8 cellular contexts compared by ENCODE assay signal in the genomic region with DNA sequence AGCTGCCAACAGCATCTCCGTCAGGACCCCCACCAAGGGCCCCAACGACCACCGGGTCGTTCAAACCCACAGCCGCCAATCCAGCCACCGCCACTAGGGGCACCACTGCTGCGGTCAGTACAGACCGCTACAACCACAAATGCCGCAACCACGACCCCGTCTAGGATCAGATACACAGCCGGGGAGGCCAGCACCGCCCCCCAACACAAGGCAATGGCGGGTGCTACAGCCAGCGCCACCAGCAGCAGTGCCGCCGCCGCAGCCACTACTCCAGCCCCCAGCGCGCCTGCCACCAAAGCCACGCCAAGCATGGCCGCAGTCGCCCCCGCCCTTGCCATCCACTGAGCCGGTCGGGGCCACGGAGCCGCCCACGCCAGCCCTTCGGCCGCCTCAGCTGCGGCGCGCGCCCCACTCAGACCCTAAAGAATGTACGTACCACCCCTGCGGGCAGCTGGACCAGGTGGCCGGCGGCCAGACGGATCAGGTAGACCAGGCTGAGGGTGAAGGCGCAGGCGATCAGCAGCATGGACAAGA. TPM values are rescaled to one million over a fixed set of nuclear protein-coding genes. Genes with fewer than 3 reads are reported as not detected.
A peak's percentile ranks its signal among the peaks of the same experiment; 100 is the strongest.
DNase-seq lines count a peak whose midpoint lies in the region; ATAC-seq and TF ChIP-seq lines count a peak whose summit lies in the region.

No MANE protein-coding gene starts in this region.

- no peaks in the 10 kb centered on the region for H4K20me1 ChIP-seq in GM23248 (ENCODE audit: insufficient read depth)
- no peaks in the 10 kb centered on the region for H4K20me1 ChIP-seq in SK-N-SH (ENCODE audit: insufficient read depth)

- POLR2A ChIA-PET in SK-N-SH (lab: Yijun Ruan, JAX), result interaction anchor here (0.9 to 1.8 kb wide), 3 partner anchors 112 to 314 kb away, joined by 3 to 12 read pairs (median 4); partner anchors contain the start of genes ANKIB1, KRIT1 and MTERF1

- H3K4me3 ChIP-seq in GM23248 (peak overlapping the region; percentile 90), SK-N-SH (ENCODE audit: low read depth in 2 of 2, low read length in 1 of 2) (peak overlapping the region; percentile 82 to 99), adipocyte (ENCODE audit: low read length) (peak overlapping the region; percentile 86), upper lobe of right lung (peak overlapping the region; percentile 96)

- peak; percentile 54 for TF ChIP-seq RAD21 in SK-N-SH (IDR thresholded peaks at IDR 0.05; ENCODE audit: low read length)

- TF ChIP-seq CTCF in SK-N-SH (IDR thresholded peaks at IDR 0.05), result peak; percentile 100
- TF ChIP-seq CTCF in upper lobe of right lung (IDR thresholded peaks at IDR 0.05), result peak; percentile 79

- H3F3A ChIP-seq in GM23248 (ENCODE audit: insufficient read depth) (no peaks in the 10 kb centered on the region), SK-N-SH (replicated peaks; ENCODE audit: insufficient read depth) (peaks cover 11% of the 10 kb centered on the region)

- peak overlapping the region; percentile 91 for H3K9ac ChIP-seq in GM23248
- H3K9ac ChIP-seq in SK-N-SH, result peak overlapping the region; percentile 97
- peak overlapping the region; percentile 94 for H3K9ac ChIP-seq in adipocyte (ENCODE audit: low read length)

- no peaks in the 10 kb centered on the region for H3K27me3 ChIP-seq in GM23248 (replicated peaks; ENCODE audit: insufficient read depth)
- no peaks in the 10 kb centered on the region for H3K27me3 ChIP-seq in SK-N-SH (ENCODE audit: insufficient read depth)
- H3K27me3 ChIP-seq in adipocyte (replicated peaks; ENCODE audit: control insufficient read depth, insufficient read depth, low read length), result no peaks in the 10 kb centered on the region
- no peaks in the 10 kb centered on the region for H3K27me3 ChIP-seq in upper lobe of right lung

- intact Hi-C loops in left cardiac atrium (cut with DNase I), result no loop called here
- intact Hi-C loops in posterior vena cava (cut with DNase I), result no loop called here
- intact Hi-C loops in upper lobe of right lung (cut with DNase I), result no loop called here

- 1% methylated on average over 38 to 40 of the region's 42 CpGs for WGBS in GM23248 (ENCODE audit: low coverage in 1 of 2, low lambda C conversion rate in 2 of 2, missing lambda C conversion rate in 2 of 2), 2 experiments
- WGBS in SK-N-SH (ENCODE audit: low lambda C conversion rate), result 5% methylated on average over 11 of the region's 42 CpGs

- peaks cover 45% of the 10 kb centered on the region for H3K79me2 ChIP-seq in GM23248 (ENCODE audit: insufficient read depth)
- H3K79me2 ChIP-seq in SK-N-SH (ENCODE audit: insufficient read depth), result peaks cover 38% of the 10 kb centered on the region

- no peak for TF ChIP-seq EP300 in SK-N-SH (IDR thresholded peaks at IDR 0.05; ENCODE audit: borderline replicate concordance in 1 of 2, low read depth in 1 of 2, low read length in 1 of 2)

- CTCF ChIA-PET in SK-N-SH (lab: Yijun Ruan, JAX), result interaction anchor here (0.6 to 3.9 kb wide), 53 partner anchors 8 to 364 kb away, joined by 3 to 38 read pairs (median 4); partner anchors contain the start of genes ANKIB1, GATAD1, KRIT1 and LRRD1

- H2AFZ ChIP-seq in GM23248 (peak overlapping the region; percentile 98), SK-N-SH (ENCODE audit: low read depth) (peak overlapping the region; percentile 99)

- H3K9me3 ChIP-seq in GM23248 (ENCODE audit: low read depth), result no peaks in the 10 kb centered on the region
- no peaks in the 10 kb centered on the region for H3K9me3 ChIP-seq in KOPT-K1 (ENCODE audit: insufficient read depth, low read length, poor library complexity, severe bottlenecking)
- no peaks in the 10 kb centered on the region for H3K9me3 ChIP-seq in SK-N-SH
- no peaks in the 10 kb centered on the region for H3K9me3 ChIP-seq in adipocyte (ENCODE audit: control insufficient read depth, low read length)
- no peaks in the 10 kb centered on the region for H3K9me3 ChIP-seq in upper lobe of right lung

- ATAC-seq in left cardiac atrium, result peak; percentile 55 to 71
- peak; percentile 66 for ATAC-seq in upper lobe of right lung

- H3K4me2 ChIP-seq in GM23248 (ENCODE audit: unreplicated experiment) (peak overlapping the region; percentile 81), SK-N-SH (peak overlapping the region; percentile 72)

- DNase-seq in EH (ENCODE audit: low read depth), result peak; percentile 64
- DNase-seq in GM23248, result peak; percentile 86
- DNase-seq in SK-N-SH, result peak; percentile 92
- DNase-seq in adipocyte (ENCODE audit: low read depth), result peak; percentile 86
- peak; percentile 78 for DNase-seq in left cardiac atrium
- DNase-seq in posterior vena cava (ENCODE audit: low spot score), result peak; percentile 90
- DNase-seq in upper lobe of right lung, result peak; percentile 87

- H3K27ac ChIP-seq in GM23248 (peak overlapping the region; percentile 84), KOPT-K1 (ENCODE audit: low read depth, low read length, poor library complexity, severe bottlenecking) (peak overlapping the region; percentile 66), SK-N-SH (ENCODE audit: low read depth in 2 of 2, low read length in 1 of 2) (peak overlapping the region; percentile 95 to 98), upper lobe of right lung (peak overlapping the region; percentile 97)

- in situ Hi-C loops in GM23248 (cut with MboI), result no loop called here

- H3K4me1 ChIP-seq in GM23248 (ENCODE audit: insufficient read depth), result peaks cover 14% of the 10 kb centered on the region
- peaks cover 0 to 16% of the 10 kb centered on the region in 2 experiments; a peak in 3 of 4 replicates for H3K4me1 ChIP-seq in SK-N-SH (ENCODE audit: control insufficient read depth in 1 of 2, insufficient read depth in 2 of 2, low read depth in 1 of 2, low read length in 1 of 2)
- H3K4me1 ChIP-seq in adipocyte (ENCODE audit: control insufficient read depth, insufficient read depth, low read length), result peaks cover 25% of the 10 kb centered on the region
- H3K4me1 ChIP-seq in upper lobe of right lung, result peaks cover 19% of the 10 kb centered on the region

- H3K36me3 ChIP-seq in GM23248 (ENCODE audit: low read depth) (peaks cover 11% of the 10 kb centered on the region; the same call in 1 of the 2 replicates), KOPT-K1 (ENCODE audit: insufficient read depth, low read length) (peaks cover 14% of the 10 kb centered on the region; the same call in 1 of the 2 replicates), SK-N-SH (replicated peaks in 1 of 2; ENCODE audit: control insufficient read depth in 1 of 2, insufficient read depth in 2 of 2, low read length in 1 of 2) (peaks cover 16 to 28% of the 10 kb centered on the region in 2 experiments), adipocyte (ENCODE audit: control insufficient read depth, insufficient read depth, low read length, severe bottlenecking) (peaks cover 27% of the 10 kb centered on the region), upper lobe of right lung (peaks cover 18% of the 10 kb centered on the region)

- H3K9me2 ChIP-seq in GM23248 (ENCODE audit: insufficient read depth) (no peaks in the 10 kb centered on the region), SK-N-SH (no peaks in the 10 kb centered on the region)

TF ChIP-seq in SK-N-SH, 30 proteins besides CTCF, POLR2A, EP300 and RAD21 (continues in another document):
- TF ChIP-seq POLR2AphosphoS5 (IDR thresholded peaks at IDR 0.05; ENCODE audit: low read depth, low read length), result no peak
- no peak for TF ChIP-seq NFIC (IDR thresholded peaks at IDR 0.05; ENCODE audit: borderline replicate concordance)
- TF ChIP-seq EZH2phosphoT487 (IDR thresholded peaks at IDR 0.05; ENCODE audit: borderline replicate concordance, low read depth), result no peak
- TF ChIP-seq MEF2A (IDR thresholded peaks at IDR 0.05; ENCODE audit: borderline replicate concordance, low read depth), result no peak
- TF ChIP-seq, protein P1, sequence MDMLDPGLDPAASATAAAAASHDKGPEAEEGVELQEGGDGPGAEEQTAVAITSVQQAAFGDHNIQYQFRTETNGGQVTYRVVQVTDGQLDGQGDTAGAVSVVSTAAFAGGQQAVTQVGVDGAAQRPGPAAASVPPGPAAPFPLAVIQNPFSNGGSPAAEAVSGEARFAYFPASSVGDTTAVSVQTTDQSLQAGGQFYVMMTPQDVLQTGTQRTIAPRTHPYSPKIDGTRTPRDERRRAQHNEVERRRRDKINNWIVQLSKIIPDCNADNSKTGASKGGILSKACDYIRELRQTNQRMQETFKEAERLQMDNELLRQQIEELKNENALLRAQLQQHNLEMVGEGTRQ (IDR thresholded peaks at IDR 0.05; ENCODE audit: borderline replicate concordance, low read depth, low read length), result no peak
- peak; percentile 82 for TF ChIP-seq YY1 (IDR thresholded peaks at IDR 0.05; ENCODE audit: low read depth)
- no peak for TF ChIP-seq NRF1 (IDR thresholded peaks at IDR 0.05; ENCODE audit: low read depth, low read length)
- TF ChIP-seq USF1 (IDR thresholded peaks at IDR 0.05; ENCODE audit: borderline replicate concordance, low read depth), result peak; percentile 58; the same call in 1 of the 2 replicates
- TF ChIP-seq RCOR1 (IDR thresholded peaks at IDR 0.05; ENCODE audit: low read length), result peak; percentile 78; the same call in 1 of the 2 replicates
- peak; percentile 26; the same call in 1 of the 2 replicates for TF ChIP-seq GATA2 (CRISPR knock-in tag; IDR thresholded peaks at IDR 0.05)

RNA-seq across cellular contexts. Expression of gene CYP51A1, which starts 0.5 kb away (rescaled TPM):
- 64.6 and 67.8 TPM in 2 replicates for total RNA-seq in GM23248 (2014; rRNA removed; shearing (Covaris generic))
- polyA plus RNA-seq in GM23248 (2016; fragmentation: Nextera tagmentation; extraction: Ambion mirVana), result 65.6 and 67.2 TPM in 2 replicates
- 4.3 and 4.7 TPM in 2 replicates for polyA plus RNA-seq in SK-N-SH (2012; rRNA removed)
- 8.8 and 12.1 TPM in 2 replicates for polyA plus RNA-seq in SK-N-SH (2012; cell fraction: cytosol; rRNA removed)
- polyA plus RNA-seq in SK-N-SH (2012; cell fraction: nucleus; rRNA removed), result 3.2 and 3.6 TPM in 2 replicates
- total RNA-seq in left cardiac atrium, result 10 to 100 TPM; 28.3 to 61.1 TPM
- total RNA-seq in posterior vena cava, result 10 to 100 TPM; 34.9 to 44.6 TPM
- total RNA-seq in upper lobe of right lung, result 175 TPM

RNA-seq across cellular contexts. Expression of gene LRRD1, which starts 45.1 kb away (rescaled TPM):
- not detected in 2 replicates for total RNA-seq in GM23248 (2014; rRNA removed; shearing (Covaris generic))
- polyA plus RNA-seq in GM23248 (2016; fragmentation: Nextera tagmentation; extraction: Ambion mirVana) (not detected in 2 replicates), SK-N-SH (2012; rRNA removed) (0.03 TPM in 1 of 2 replicates, not detected in the other)
- polyA plus RNA-seq in SK-N-SH (2012; cell fraction: cytosol; rRNA removed), result 0.01 and 0.03 TPM in 2 replicates
- 0.14 and 0.23 TPM in 2 replicates for polyA plus RNA-seq in SK-N-SH (2012; cell fraction: nucleus; rRNA removed)
- total RNA-seq in left cardiac atrium (under 1 TPM in 1 of 2 donors, not detected in 1; 0.10 TPM), posterior vena cava (under 1 TPM; 0.14 to 0.19 TPM), upper lobe of right lung (not detected)

Comparison
In these comparisons a context has a peak if more than half of its experiments do, and no peak if none do; other contexts are left out.
1. Peak in every context shown above with its lines: DNase-seq, ATAC-seq, H3K4me3 ChIP-seq and H3K27ac ChIP-seq.